1 cellular context compared by ENCODE assay signal in the genomic region with DNA sequence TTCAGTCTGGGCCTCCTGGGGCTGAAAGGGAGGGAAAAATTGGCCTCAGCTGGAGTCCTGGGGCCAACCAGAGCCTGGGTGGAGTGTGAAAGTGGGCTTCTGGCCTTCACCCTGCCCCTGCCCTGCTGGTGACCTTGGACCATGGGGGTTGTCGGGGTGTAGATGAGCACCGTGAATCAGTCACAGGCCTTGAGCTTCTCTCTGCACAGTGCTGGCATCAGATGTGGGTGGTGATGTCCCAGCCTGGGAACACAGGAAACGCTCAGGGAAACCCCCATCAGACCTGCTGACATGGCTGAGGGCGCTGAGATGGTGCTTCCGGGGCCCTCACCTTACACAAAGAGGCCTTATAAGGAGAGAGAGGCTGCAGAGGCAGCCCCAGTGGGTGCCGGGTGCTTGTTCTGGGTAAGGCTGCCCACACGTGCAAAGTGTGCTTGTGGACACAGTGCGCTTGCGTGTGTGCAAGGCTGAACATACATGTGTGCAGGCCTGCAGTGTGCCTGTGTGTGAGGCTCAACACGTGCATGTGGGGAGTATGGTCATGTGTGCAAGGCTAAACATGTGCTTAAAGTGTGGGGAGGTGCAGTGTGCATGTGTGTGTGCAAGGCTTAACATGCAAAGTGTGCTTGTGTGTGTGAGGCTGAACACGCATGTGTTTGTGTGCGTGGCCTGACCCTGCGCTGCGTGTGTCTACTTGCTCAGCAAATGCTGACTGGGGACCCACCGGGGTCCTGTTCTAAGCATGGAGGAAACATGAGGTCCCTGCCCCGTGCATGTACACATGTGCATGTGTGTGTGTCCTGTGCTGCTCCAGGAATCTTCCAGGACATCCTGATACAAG.
A peak's percentile ranks its signal among the peaks of the same experiment; 100 is the strongest.
TF ChIP-seq lines count a peak whose summit lies in the region.

No MANE protein-coding gene starts in this region.

TF ChIP-seq in HepG2, 621 proteins besides CTCF, POLR2A, EP300 and RAD21 (continued from another document and continues in another):
- TF ChIP-seq, protein P1, sequence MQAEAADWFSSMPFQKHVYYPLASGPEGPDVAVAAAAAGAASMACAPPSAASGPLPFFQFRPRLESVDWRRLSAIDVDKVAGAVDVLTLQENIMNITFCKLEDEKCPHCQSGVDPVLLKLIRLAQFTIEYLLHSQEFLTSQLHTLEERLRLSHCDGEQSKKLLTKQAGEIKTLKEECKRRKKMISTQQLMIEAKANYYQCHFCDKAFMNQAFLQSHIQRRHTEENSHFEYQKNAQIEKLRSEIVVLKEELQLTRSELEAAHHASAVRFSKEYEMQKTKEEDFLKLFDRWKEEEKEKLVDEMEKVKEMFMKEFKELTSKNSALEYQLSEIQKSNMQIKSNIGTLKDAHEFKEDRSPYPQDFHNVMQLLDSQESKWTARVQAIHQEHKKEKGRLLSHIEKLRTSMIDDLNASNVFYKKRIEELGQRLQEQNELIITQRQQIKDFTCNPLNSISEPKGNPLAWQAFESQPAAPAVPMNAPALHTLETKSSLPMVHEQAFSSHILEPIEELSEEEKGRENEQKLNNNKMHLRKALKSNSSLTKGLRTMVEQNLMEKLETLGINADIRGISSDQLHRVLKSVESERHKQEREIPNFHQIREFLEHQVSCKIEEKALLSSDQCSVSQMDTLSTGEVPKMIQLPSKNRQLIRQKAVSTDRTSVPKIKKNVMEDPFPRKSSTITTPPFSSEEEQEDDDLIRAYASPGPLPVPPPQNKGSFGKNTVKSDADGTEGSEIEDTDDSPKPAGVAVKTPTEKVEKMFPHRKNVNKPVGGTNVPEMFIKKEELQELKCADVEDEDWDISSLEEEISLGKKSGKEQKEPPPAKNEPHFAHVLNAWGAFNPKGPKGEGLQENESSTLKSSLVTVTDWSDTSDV (CRISPR knock-in tag; IDR thresholded peaks at IDR 0.05), result no peak
- 0 out of 2 replicates have a peak, but pooled peaks have one; percentile 8 for TF ChIP-seq REPIN1 (CRISPR knock-in tag; IDR thresholded peaks at IDR 0.05; ENCODE audit: borderline replicate concordance, low read depth)
- 0 out of 2 replicates have a peak, but pooled peaks have one; percentile 19 for TF ChIP-seq ZNF431 (CRISPR knock-in tag; IDR thresholded peaks at IDR 0.05; ENCODE audit: borderline replicate concordance, low read depth)
- no peak for TF ChIP-seq ELF4 (CRISPR knock-in tag; IDR thresholded peaks at IDR 0.05; ENCODE audit: borderline replicate concordance)
- TF ChIP-seq, protein P2, sequence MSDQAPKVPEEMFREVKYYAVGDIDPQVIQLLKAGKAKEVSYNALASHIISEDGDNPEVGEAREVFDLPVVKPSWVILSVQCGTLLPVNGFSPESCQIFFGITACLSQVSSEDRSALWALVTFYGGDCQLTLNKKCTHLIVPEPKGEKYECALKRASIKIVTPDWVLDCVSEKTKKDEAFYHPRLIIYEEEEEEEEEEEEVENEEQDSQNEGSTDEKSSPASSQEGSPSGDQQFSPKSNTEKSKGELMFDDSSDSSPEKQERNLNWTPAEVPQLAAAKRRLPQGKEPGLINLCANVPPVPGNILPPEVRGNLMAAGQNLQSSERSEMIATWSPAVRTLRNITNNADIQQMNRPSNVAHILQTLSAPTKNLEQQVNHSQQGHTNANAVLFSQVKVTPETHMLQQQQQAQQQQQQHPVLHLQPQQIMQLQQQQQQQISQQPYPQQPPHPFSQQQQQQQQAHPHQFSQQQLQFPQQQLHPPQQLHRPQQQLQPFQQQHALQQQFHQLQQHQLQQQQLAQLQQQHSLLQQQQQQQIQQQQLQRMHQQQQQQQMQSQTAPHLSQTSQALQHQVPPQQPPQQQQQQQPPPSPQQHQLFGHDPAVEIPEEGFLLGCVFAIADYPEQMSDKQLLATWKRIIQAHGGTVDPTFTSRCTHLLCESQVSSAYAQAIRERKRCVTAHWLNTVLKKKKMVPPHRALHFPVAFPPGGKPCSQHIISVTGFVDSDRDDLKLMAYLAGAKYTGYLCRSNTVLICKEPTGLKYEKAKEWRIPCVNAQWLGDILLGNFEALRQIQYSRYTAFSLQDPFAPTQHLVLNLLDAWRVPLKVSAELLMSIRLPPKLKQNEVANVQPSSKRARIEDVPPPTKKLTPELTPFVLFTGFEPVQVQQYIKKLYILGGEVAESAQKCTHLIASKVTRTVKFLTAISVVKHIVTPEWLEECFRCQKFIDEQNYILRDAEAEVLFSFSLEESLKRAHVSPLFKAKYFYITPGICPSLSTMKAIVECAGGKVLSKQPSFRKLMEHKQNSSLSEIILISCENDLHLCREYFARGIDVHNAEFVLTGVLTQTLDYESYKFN (CRISPR knock-in tag; conservative IDR thresholded peaks at IDR 0.05), result peak; percentile 63; the same call in 1 of the 2 replicates
- TF ChIP-seq, protein P3, sequence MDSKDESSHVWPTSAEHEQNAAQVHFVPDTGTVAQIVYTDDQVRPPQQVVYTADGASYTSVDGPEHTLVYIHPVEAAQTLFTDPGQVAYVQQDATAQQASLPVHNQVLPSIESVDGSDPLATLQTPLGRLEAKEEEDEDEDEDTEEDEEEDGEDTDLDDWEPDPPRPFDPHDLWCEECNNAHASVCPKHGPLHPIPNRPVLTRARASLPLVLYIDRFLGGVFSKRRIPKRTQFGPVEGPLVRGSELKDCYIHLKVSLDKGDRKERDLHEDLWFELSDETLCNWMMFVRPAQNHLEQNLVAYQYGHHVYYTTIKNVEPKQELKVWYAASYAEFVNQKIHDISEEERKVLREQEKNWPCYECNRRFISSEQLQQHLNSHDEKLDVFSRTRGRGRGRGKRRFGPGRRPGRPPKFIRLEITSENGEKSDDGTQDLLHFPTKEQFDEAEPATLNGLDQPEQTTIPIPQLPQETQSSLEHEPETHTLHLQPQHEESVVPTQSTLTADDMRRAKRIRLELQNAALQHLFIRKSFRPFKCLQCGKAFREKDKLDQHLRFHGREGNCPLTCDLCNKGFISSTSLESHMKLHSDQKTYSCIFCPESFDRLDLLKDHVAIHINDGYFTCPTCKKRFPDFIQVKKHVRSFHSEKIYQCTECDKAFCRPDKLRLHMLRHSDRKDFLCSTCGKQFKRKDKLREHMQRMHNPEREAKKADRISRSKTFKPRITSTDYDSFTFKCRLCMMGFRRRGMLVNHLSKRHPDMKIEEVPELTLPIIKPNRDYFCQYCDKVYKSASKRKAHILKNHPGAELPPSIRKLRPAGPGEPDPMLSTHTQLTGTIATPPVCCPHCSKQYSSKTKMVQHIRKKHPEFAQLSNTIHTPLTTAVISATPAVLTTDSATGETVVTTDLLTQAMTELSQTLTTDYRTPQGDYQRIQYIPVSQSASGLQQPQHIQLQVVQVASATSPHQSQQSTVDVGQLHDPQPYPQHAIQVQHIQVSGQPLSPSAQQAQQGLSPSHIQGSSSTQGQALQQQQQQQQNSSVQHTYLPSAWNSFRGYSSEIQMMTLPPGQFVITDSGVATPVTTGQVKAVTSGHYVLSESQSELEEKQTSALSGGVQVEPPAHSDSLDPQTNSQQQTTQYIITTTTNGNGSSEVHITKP (CRISPR knock-in tag; IDR thresholded peaks at IDR 0.05; ENCODE audit: low read depth), result no peak
- no peak for TF ChIP-seq ARNT (IDR thresholded peaks at IDR 0.05)
- peak; percentile 56; the same call in 1 of the 2 replicates for TF ChIP-seq MTA1 (CRISPR knock-in tag; IDR thresholded peaks at IDR 0.05; ENCODE audit: borderline replicate concordance)
- TF ChIP-seq SP1 (IDR thresholded peaks at IDR 0.05), result no peak
- no peak for TF ChIP-seq SP1 (CRISPR knock-in tag; IDR thresholded peaks at IDR 0.05)
- TF ChIP-seq, protein P4, sequence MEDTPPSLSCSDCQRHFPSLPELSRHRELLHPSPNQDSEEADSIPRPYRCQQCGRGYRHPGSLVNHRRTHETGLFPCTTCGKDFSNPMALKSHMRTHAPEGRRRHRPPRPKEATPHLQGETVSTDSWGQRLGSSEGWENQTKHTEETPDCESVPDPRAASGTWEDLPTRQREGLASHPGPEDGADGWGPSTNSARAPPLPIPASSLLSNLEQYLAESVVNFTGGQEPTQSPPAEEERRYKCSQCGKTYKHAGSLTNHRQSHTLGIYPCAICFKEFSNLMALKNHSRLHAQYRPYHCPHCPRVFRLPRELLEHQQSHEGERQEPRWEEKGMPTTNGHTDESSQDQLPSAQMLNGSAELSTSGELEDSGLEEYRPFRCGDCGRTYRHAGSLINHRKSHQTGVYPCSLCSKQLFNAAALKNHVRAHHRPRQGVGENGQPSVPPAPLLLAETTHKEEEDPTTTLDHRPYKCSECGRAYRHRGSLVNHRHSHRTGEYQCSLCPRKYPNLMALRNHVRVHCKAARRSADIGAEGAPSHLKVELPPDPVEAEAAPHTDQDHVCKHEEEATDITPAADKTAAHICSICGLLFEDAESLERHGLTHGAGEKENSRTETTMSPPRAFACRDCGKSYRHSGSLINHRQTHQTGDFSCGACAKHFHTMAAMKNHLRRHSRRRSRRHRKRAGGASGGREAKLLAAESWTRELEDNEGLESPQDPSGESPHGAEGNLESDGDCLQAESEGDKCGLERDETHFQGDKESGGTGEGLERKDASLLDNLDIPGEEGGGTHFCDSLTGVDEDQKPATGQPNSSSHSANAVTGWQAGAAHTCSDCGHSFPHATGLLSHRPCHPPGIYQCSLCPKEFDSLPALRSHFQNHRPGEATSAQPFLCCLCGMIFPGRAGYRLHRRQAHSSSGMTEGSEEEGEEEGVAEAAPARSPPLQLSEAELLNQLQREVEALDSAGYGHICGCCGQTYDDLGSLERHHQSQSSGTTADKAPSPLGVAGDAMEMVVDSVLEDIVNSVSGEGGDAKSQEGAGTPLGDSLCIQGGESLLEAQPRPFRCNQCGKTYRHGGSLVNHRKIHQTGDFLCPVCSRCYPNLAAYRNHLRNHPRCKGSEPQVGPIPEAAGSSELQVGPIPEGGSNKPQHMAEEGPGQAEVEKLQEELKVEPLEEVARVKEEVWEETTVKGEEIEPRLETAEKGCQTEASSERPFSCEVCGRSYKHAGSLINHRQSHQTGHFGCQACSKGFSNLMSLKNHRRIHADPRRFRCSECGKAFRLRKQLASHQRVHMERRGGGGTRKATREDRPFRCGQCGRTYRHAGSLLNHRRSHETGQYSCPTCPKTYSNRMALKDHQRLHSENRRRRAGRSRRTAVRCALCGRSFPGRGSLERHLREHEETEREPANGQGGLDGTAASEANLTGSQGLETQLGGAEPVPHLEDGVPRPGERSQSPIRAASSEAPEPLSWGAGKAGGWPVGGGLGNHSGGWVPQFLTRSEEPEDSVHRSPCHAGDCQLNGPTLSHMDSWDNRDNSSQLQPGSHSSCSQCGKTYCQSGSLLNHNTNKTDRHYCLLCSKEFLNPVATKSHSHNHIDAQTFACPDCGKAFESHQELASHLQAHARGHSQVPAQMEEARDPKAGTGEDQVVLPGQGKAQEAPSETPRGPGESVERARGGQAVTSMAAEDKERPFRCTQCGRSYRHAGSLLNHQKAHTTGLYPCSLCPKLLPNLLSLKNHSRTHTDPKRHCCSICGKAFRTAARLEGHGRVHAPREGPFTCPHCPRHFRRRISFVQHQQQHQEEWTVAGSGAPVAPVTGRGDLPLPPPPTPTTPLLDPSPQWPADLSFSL (CRISPR knock-in tag; IDR thresholded peaks at IDR 0.05), result no peak
- TF ChIP-seq, protein P5, sequence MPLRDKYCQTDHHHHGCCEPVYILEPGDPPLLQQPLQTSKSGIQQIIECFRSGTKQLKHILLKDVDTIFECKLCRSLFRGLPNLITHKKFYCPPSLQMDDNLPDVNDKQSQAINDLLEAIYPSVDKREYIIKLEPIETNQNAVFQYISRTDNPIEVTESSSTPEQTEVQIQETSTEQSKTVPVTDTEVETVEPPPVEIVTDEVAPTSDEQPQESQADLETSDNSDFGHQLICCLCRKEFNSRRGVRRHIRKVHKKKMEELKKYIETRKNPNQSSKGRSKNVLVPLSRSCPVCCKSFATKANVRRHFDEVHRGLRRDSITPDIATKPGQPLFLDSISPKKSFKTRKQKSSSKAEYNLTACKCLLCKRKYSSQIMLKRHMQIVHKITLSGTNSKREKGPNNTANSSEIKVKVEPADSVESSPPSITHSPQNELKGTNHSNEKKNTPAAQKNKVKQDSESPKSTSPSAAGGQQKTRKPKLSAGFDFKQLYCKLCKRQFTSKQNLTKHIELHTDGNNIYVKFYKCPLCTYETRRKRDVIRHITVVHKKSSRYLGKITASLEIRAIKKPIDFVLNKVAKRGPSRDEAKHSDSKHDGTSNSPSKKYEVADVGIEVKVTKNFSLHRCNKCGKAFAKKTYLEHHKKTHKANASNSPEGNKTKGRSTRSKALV (CRISPR knock-in tag; IDR thresholded peaks at IDR 0.05), result no peak
- no peak for TF ChIP-seq TSC22D2 (CRISPR knock-in tag; IDR thresholded peaks at IDR 0.05; ENCODE audit: borderline replicate concordance)
- TF ChIP-seq NR1H2 (CRISPR knock-in tag; IDR thresholded peaks at IDR 0.05; ENCODE audit: borderline replicate concordance, low read depth), result no peak
- TF ChIP-seq ZMYM3 (CRISPR knock-in tag; IDR thresholded peaks at IDR 0.05), result no peak; the same call in 1 of the 2 replicates
- TF ChIP-seq, protein P6, sequence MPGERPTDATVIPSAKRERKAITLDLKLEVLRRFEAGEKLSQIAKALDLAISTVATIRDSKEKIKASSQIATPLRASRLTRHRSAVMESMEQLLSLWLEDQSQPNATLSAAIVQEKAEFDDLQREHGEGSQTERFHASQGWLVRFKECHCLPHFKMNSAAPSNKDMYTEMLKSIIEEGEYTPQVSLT (CRISPR knock-in tag; IDR thresholded peaks at IDR 0.05; ENCODE audit: borderline replicate concordance, low read depth), result no peak
- no peak for TF ChIP-seq ZNF878 (CRISPR knock-in tag; IDR thresholded peaks at IDR 0.05)
- TF ChIP-seq RFX3 (CRISPR knock-in tag; IDR thresholded peaks at IDR 0.05), result no peak
- TF ChIP-seq ZIK1 (CRISPR knock-in tag; IDR thresholded peaks at IDR 0.05; ENCODE audit: borderline replicate concordance, low read depth), result peak; percentile 42; the same call in 1 of the 2 replicates
- no peak for TF ChIP-seq CEBPB (IDR thresholded peaks at IDR 0.05; ENCODE audit: borderline replicate concordance, low read depth, low read length)
- TF ChIP-seq, protein P7, sequence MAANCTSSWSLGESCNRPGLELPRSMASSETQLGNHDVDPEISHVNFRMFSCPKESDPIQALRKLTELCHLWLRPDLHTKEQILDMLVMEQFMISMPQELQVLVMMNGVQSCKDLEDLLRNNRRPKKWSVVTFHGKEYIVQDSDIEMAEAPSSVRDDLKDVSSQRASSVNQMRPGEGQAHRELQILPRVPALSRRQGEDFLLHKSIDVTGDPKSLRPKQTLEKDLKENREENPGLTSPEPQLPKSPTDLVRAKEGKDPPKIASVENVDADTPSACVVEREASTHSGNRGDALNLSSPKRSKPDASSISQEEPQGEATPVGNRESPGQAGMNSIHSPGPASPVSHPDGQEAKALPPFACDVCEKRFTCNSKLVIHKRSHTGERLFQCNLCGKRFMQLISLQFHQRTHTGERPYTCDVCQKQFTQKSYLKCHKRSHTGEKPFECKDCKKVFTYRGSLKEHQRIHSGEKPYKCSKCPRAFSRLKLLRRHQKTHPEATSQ (CRISPR knock-in tag; IDR thresholded peaks at IDR 0.05; ENCODE audit: borderline replicate concordance), result no peak
- no peak for TF ChIP-seq NFRKB (IDR thresholded peaks at IDR 0.05)
- no peak for TF ChIP-seq ZNF235 (CRISPR knock-in tag; IDR thresholded peaks at IDR 0.05; ENCODE audit: borderline replicate concordance)
- TF ChIP-seq, protein P8, sequence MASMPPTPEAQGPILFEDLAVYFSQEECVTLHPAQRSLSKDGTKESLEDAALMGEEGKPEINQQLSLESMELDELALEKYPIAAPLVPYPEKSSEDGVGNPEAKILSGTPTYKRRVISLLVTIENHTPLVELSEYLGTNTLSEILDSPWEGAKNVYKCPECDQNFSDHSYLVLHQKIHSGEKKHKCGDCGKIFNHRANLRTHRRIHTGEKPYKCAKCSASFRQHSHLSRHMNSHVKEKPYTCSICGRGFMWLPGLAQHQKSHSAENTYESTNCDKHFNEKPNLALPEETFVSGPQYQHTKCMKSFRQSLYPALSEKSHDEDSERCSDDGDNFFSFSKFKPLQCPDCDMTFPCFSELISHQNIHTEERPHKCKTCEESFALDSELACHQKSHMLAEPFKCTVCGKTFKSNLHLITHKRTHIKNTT (CRISPR knock-in tag; IDR thresholded peaks at IDR 0.05), result no peak
